In the genomic region with DNA sequence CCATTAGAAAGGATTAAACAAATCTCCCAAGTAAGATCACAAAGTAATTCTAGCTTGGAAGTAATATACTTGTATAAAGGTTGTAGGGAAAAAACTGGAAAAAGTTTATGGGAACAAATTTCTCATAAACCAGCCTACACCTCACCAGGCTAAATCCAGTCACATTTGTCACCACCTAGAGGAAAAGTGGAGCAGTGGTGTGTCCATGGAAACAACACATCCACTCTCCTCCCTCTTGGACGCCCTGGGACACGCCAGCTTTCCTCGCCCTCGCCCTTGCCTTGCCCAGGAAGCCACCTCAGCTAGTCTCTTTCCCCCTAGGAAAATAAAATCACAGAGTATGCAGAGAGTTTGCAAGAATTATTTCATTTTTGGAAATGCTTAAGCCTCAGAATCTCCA, we compare ENCODE assay signal across 10 cellular contexts. TPM values are rescaled to one million over a fixed set of nuclear protein-coding genes. Genes with fewer than 3 reads are reported as not detected.
DNase-seq lines count a peak whose midpoint lies in the region; ATAC-seq, FAIRE-seq and TF ChIP-seq lines count a peak whose summit lies in the region.
"Had no signal": no experiment of that assay in that cellular context is flagged by ENCODE, and none has a peak within 500 bp of the region (broad histone marks: within the 10 kb centered on the region; RNA-seq: fewer than 3 reads in every experiment).

No MANE protein-coding gene starts in this region.

- H3K9ac ChIP-seq in endothelial cell of umbilical vein (replicated peaks; ENCODE audit: extremely low read depth, insufficient read depth, low read length): peak overlapping the region; percentile 98

- H4K20me1 ChIP-seq in endothelial cell of umbilical vein (replicated peaks; ENCODE audit: control insufficient read depth, extremely low read depth, insufficient read depth, low read length): no peaks in the 10 kb centered on the region

- CTCF ChIA-PET in AG04449 (lab: Yijun Ruan, JAX) (interaction anchor here (1.1 to 1.4 kb wide), 2 partner anchors 37 to 121 kb away, joined by 3 read pairs; no protein-coding TSS in a partner anchor), endothelial cell of umbilical vein (lab: Charles Lee) (interaction anchor here (0.6 to 7.0 kb wide), 16 partner anchors 9 to 854 kb away, joined by 3 to 47 read pairs (median 8); no protein-coding TSS in a partner anchor)

- H3K9me1 ChIP-seq in endothelial cell of umbilical vein (replicated peaks; ENCODE audit: control insufficient read depth, extremely low read depth, insufficient read depth, low read length): no peaks in the 10 kb centered on the region

- no peaks in the 10 kb centered on the region for H3K9me3 Mint-ChIP-seq in stimulated activated effector memory CD8-positive, alpha-beta T cell treated with anti-CD3 and anti-CD28 coated beads, Interleukin-12 subunit alpha, Interleukin-12 subunit beta, amount 100 ng/mL, for 72 hours

- no peaks in the 10 kb centered on the region for H3K4me1 Mint-ChIP-seq in stimulated activated effector memory CD8-positive, alpha-beta T cell treated with anti-CD3 and anti-CD28 coated beads, Interleukin-12 subunit alpha, Interleukin-12 subunit beta, amount 100 ng/mL, for 72 hours

- dilution Hi-C loops in endothelial cell of umbilical vein (cut with MboI; ENCODE audit: extremely low pct_ligation_motif_present, low sequenced_read_pairs): no loop called here

- TF ChIP-seq POLR2A in endothelial cell of umbilical vein (IDR thresholded peaks at IDR 0.05; ENCODE audit: low read depth, low read length): peak; percentile 89

- H3K4me1 ChIP-seq in endothelial cell of umbilical vein (ENCODE audit: control insufficient read depth, extremely low read depth, insufficient read depth, low read length): peaks cover 62% of the 10 kb centered on the region

- no peaks in the 10 kb centered on the region for H3K9me3 ChIP-seq in endothelial cell of umbilical vein (replicated peaks; ENCODE audit: control insufficient read depth, insufficient read depth, low read length)

- peak overlapping the region; percentile 94 for H3K27ac ChIP-seq in endothelial cell of umbilical vein (ENCODE audit: insufficient read depth, low read depth, low read length)

- no peak overlapping the region for H2AFZ ChIP-seq in endothelial cell of umbilical vein (ENCODE audit: low read depth, low read length)

- H3K4me3 ChIP-seq in AG04449 (ENCODE audit: low read depth, low read length): peak overlapping the region; percentile 36
- H3K4me3 ChIP-seq in endothelial cell of umbilical vein (replicated peaks in 1 of 3; ENCODE audit: insufficient read depth in 1 of 3, low read depth in 1 of 3, low read length in 3 of 3): peak overlapping the region; percentile 68 to 99 (median 90)

- no peak overlapping the region for H3K4me3 Mint-ChIP-seq in stimulated activated effector memory CD8-positive, alpha-beta T cell treated with anti-CD3 and anti-CD28 coated beads, Interleukin-12 subunit alpha, Interleukin-12 subunit beta, amount 100 ng/mL, for 72 hours

- H3K36me3 ChIP-seq in endothelial cell of umbilical vein (ENCODE audit: control insufficient read depth in 2 of 2, extremely low read depth in 1 of 2, insufficient read depth in 2 of 2, low read length in 2 of 2): peaks cover 0 to 7% of the 10 kb centered on the region in 2 experiments

- H3K27ac Mint-ChIP-seq in stimulated activated effector memory CD8-positive, alpha-beta T cell treated with anti-CD3 and anti-CD28 coated beads, Interleukin-12 subunit alpha, Interleukin-12 subunit beta, amount 100 ng/mL, for 72 hours: no peak overlapping the region

- DNase-seq in AG04449 (ENCODE audit: low read depth, low spot score) (no peak), NCI-H82 (lab: John Stamatoyannopoulos, UW) (peak; percentile 97), endothelial cell of umbilical vein (ENCODE audit: low read depth, low spot score) (peak; percentile 95), myocyte (ENCODE audit: low read depth) (peak; percentile 94), SIG-M5 treated with dmso at 0.1 percent for 504 hours (lab: John Stamatoyannopoulos, UW; ENCODE audit: unreplicated experiment) (no peak), NCI-H526 treated with DMSO at 0.1 percent for 48 hours (lab: John Stamatoyannopoulos, UW) (no peak)
- no peak for DNase-seq in stimulated activated effector memory CD8-positive, alpha-beta T cell treated with anti-CD3 and anti-CD28 coated beads, Interleukin-12 subunit alpha, Interleukin-12 subunit beta, amount 100 ng/mL, for 72 hours (ENCODE audit: low spot score in 2 of 2)

- no TSS peak for BruUV-seq in endothelial cell of umbilical vein (replicated peaks; lab: Mats Ljungman, UMichigan)

- H3K27me3 ChIP-seq in endothelial cell of umbilical vein (ENCODE audit: control insufficient read depth in 2 of 2, insufficient read depth in 2 of 2, low read length in 2 of 2): no peaks in the 10 kb centered on the region

- POLR2A ChIA-PET in AG04449 (lab: Yijun Ruan, JAX) (no interaction called here), endothelial cell of umbilical vein (lab: Charles Lee) (interaction anchor here (1.2 to 2.5 kb wide), 3 partner anchors 38 to 57 kb away, joined by 5 to 9 read pairs (median 8); no protein-coding TSS in a partner anchor)

- peak overlapping the region; percentile 93 for H3K4me2 ChIP-seq in endothelial cell of umbilical vein (ENCODE audit: insufficient read depth, low read length)

- TF ChIP-seq CTCF in AG04449 (IDR thresholded peaks at IDR 0.05; ENCODE audit: insufficient read depth, low read length, missing control alignments) (peak; percentile 34), endothelial cell of umbilical vein (IDR thresholded peaks at IDR 0.05; ENCODE audit: extremely low read depth in 1 of 2, insufficient read depth in 1 of 2, low read depth in 1 of 2, low read length in 2 of 2) (peak; percentile 32 to 40)

- FAIRE-seq in endothelial cell of umbilical vein (lab: Jason Lieb, UNC): peak; percentile 83
- FAIRE-seq: astrocyte had no signal

- peaks cover 73% of the 10 kb centered on the region for H3K79me2 ChIP-seq in endothelial cell of umbilical vein (ENCODE audit: control insufficient read depth, insufficient read depth, low read length)

- intact Hi-C loops in endothelial cell of umbilical vein (cut with micrococcal nuclease): loop anchor here (1.0 to 5.0 kb wide), 6 partner anchors 9 to 468 kb away; no protein-coding TSS in a partner anchor

- no peaks in the 10 kb centered on the region for H3K36me3 Mint-ChIP-seq in stimulated activated effector memory CD8-positive, alpha-beta T cell treated with anti-CD3 and anti-CD28 coated beads, Interleukin-12 subunit alpha, Interleukin-12 subunit beta, amount 100 ng/mL, for 72 hours

- no peak for ATAC-seq in stimulated activated effector memory CD8-positive, alpha-beta T cell treated with anti-CD3 and anti-CD28 coated beads, Interleukin-12 subunit alpha, Interleukin-12 subunit beta, amount 100 ng/mL, for 72 hours
- ATAC-seq in HG02678 (IDR thresholded peaks at IDR 0.05; ENCODE audit: unreplicated experiment): no peak

TF ChIP-seq in endothelial cell of umbilical vein, 7 proteins besides CTCF, POLR2A, EP300 and RAD21:
- TF ChIP-seq JUN (IDR thresholded peaks at IDR 0.05; ENCODE audit: borderline replicate concordance, insufficient read depth, insufficient read length, low read depth): peak; percentile 55
- TF ChIP-seq, protein P1, sequence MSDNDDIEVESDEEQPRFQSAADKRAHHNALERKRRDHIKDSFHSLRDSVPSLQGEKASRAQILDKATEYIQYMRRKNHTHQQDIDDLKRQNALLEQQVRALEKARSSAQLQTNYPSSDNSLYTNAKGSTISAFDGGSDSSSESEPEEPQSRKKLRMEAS (IDR thresholded peaks at IDR 0.05; ENCODE audit: insufficient read depth, insufficient read length): no peak
- peak; percentile 67 for TF ChIP-seq POLR2AphosphoS5 (IDR thresholded peaks at IDR 0.05; ENCODE audit: insufficient read depth, low read depth, low read length)
- TF ChIP-seq FOS (IDR thresholded peaks at IDR 0.05; ENCODE audit: borderline replicate concordance, insufficient read depth, low read length): no peak
- peak; percentile 16 for TF ChIP-seq MYC (IDR thresholded peaks at IDR 0.05; ENCODE audit: low read depth, low read length)
- no peak for TF ChIP-seq EZH2 (IDR thresholded peaks at IDR 0.05; ENCODE audit: borderline replicate concordance, low read depth, low read length, severe bottlenecking)
- no peak for TF ChIP-seq GATA2 (IDR thresholded peaks at IDR 0.05; ENCODE audit: insufficient read depth, insufficient read length, low read depth, low read length)

RNA-seq across cellular contexts. Expression of a gene that starts 2.2 kb away (rescaled TPM):
- total RNA-seq in endothelial cell of umbilical vein: 137 and 140 TPM in 2 replicates
- polyA plus RNA-seq in endothelial cell of umbilical vein: 40.2 and 52.6 TPM in 2 replicates
- polyA plus RNA-seq in endothelial cell of umbilical vein (2011; cell fraction: cytosol; rRNA removed): 77.1 and 91.5 TPM in 2 replicates
- polyA plus RNA-seq in endothelial cell of umbilical vein (2011; cell fraction: nucleus; rRNA removed): 207 and 208 TPM in 2 replicates
- 134 and 174 TPM in 2 replicates for polyA plus RNA-seq in endothelial cell of umbilical vein (2012)
- polyA minus RNA-seq in endothelial cell of umbilical vein: 100 and 108 TPM in 2 replicates
- polyA minus RNA-seq in endothelial cell of umbilical vein (2011; cell fraction: cytosol; rRNA and poly(A)+ RNA removed): 1.3 TPM
- polyA minus RNA-seq in endothelial cell of umbilical vein (2011; cell fraction: nucleus; rRNA and poly(A)+ RNA removed): 278 and 328 TPM in 2 replicates
- 106 and 140 TPM in 2 replicates for total RNA-seq in myocyte
- polyA plus RNA-seq in myocyte (2012): 17.5 TPM
- total RNA-seq: T-helper 2 cell treated with Interferon-gamma antibody and Interleukin-4, amounts not matched to agents 100 ng/mL and 5 ng/mL, for 36 hours had no signal

Comparison
In these comparisons a context has a peak if more than half of its experiments do, and no peak if none do; other contexts are left out.
1. DNase-seq: peak in NCI-H82 (single experiment), endothelial cell of umbilical vein (single experiment) and myocyte (single experiment); none in AG04449 (single experiment), SIG-M5 treated with dmso at 0.1 percent for 504 hours (single experiment), stimulated activated effector memory CD8-positive, alpha-beta T cell treated with anti-CD3 and anti-CD28 coated beads, Interleukin-12 subunit alpha, Interleukin-12 subunit beta, amount 100 ng/mL, for 72 hours (0 of 2) and NCI-H526 treated with DMSO at 0.1 percent for 48 hours (single experiment).